In genomic region chr1:9174762-9175161, GRCh38 we compare ENCODE assay signal across 27 cellular contexts. TPM values are rescaled to one million over a fixed set of nuclear protein-coding genes. Genes with fewer than 3 reads are reported as not detected.
A peak's percentile ranks its signal among the peaks of the same experiment; 100 is the strongest.
DNase-seq lines count a peak whose midpoint lies in the region; ATAC-seq, FAIRE-seq and TF ChIP-seq lines count a peak whose summit lies in the region.
"Had no signal": no experiment of that assay in that cellular context is flagged by ENCODE, and none has a peak within 500 bp of the region (broad histone marks: within the 10 kb centered on the region; RNA-seq: fewer than 3 reads in every experiment).

No MANE protein-coding gene starts in this region.

- no peak overlapping the region for H4K91ac ChIP-seq in mesenchymal stem cell (ENCODE audit: low read length)

- H2AK5ac ChIP-seq in mesenchymal stem cell (ENCODE audit: low read length, severe bottlenecking), result no peak overlapping the region

- H3K23ac ChIP-seq in mesenchymal stem cell (ENCODE audit: low read length in 2 of 2), result no peak overlapping the region

- H3K36me3 ChIP-seq in HepG2 (replicated peaks in 1 of 2; ENCODE audit: control insufficient read depth in 1 of 2, insufficient read depth in 2 of 2, low read length in 2 of 2), result peaks cover 22 to 41% of the 10 kb centered on the region in 2 experiments
- H3K36me3 ChIP-seq in right lobe of liver, result no peaks in the 10 kb centered on the region
- no peaks in the 10 kb centered on the region for H3K36me3 ChIP-seq in K562 (ENCODE audit: control insufficient read depth, insufficient read depth, low read length)
- H3K36me3 ChIP-seq in mesenchymal stem cell (ENCODE audit: control insufficient read depth in 1 of 2, insufficient read depth in 2 of 2, low read depth in 1 of 2, low read length in 2 of 2), result peaks cover 38 to 79% of the 10 kb centered on the region in 2 experiments

- CTCF ChIA-PET in HepG2 (lab: Yijun Ruan, JAX; ENCODE audit: low intra/inter-chr PET ratio, low total read pairs) (no interaction called here), K562 (lab: Yijun Ruan, JAX; ENCODE audit: low intra/inter-chr PET ratio) (no interaction called here)

- no peak for TF ChIP-seq CTCF in HepG2 (CRISPR knock-in tag; IDR thresholded peaks at IDR 0.05)
- TF ChIP-seq CTCF in right lobe of liver (IDR thresholded peaks at IDR 0.05), result no peak
- TF ChIP-seq CTCF in K562 (IDR thresholded peaks at IDR 0.05 in 2 of 3, conservative IDR thresholded peaks at IDR 0.05 in 1 of 3; ENCODE audit: insufficient read depth in 2 of 3, low read depth in 1 of 3, low read length in 3 of 3), result no peak
- TF ChIP-seq CTCF in type B pancreatic cell (conservative IDR thresholded peaks at IDR 0.05), result no peak
- TF ChIP-seq CTCF in GM13977 (IDR thresholded peaks at IDR 0.05; ENCODE audit: extremely low read depth, insufficient read depth, missing control alignments), result no peak

- no peak overlapping the region for H3K4me3 ChIP-seq in HepG2 (replicated peaks in 1 of 3; ENCODE audit: insufficient read depth in 1 of 3, low read depth in 2 of 3, low read length in 3 of 3)
- H3K4me3 ChIP-seq in right lobe of liver, result no peak overlapping the region
- no peak overlapping the region for H3K4me3 ChIP-seq in K562
- H3K4me3 ChIP-seq in mesenchymal stem cell (ENCODE audit: insufficient read depth in 1 of 2, low read depth in 1 of 2, low read length in 2 of 2), result no peak overlapping the region
- H3K4me3 ChIP-seq: A549; BLaER1 treated with 17β-estradiol and CSF1 and Interleukin-3, amounts not matched to agents 10 nM and 100 nM had no signal

- H2BK12ac ChIP-seq in mesenchymal stem cell (ENCODE audit: low read length in 2 of 2), result no peak overlapping the region

- H2BK15ac ChIP-seq in mesenchymal stem cell (ENCODE audit: low read depth, poor library complexity, severe bottlenecking), result no peak overlapping the region

- H3K4ac ChIP-seq in mesenchymal stem cell (ENCODE audit: low read depth in 1 of 2, low read length in 2 of 2), result no peak overlapping the region

- FAIRE-seq in HepG2 (lab: Jason Lieb, UNC), result no peak
- no peak for FAIRE-seq in K562 (lab: Jason Lieb, UNC)
- FAIRE-seq: A549, GM12891, GM18507 had no signal

- H3K9me3 ChIP-seq in HepG2 (ENCODE audit: low read length) (no peaks in the 10 kb centered on the region), right lobe of liver (no peaks in the 10 kb centered on the region), K562 (replicated peaks; ENCODE audit: control insufficient read depth, insufficient read depth, low read depth, low read length) (no peaks in the 10 kb centered on the region), mesenchymal stem cell (ENCODE audit: control insufficient read depth, low read length) (no peaks in the 10 kb centered on the region)
- H3K9me3 ChIP-seq: A549; BLaER1 treated with 17β-estradiol and CSF1 and Interleukin-3, amounts not matched to agents 10 nM and 100 nM had no signal

- TF ChIP-seq POLR2A in HepG2 (IDR thresholded peaks at IDR 0.05; ENCODE audit: insufficient read depth in 1 of 2, low read depth in 2 of 2, low read length in 2 of 2) (no peak), right lobe of liver (IDR thresholded peaks at IDR 0.05) (no peak), K562 (conservative IDR thresholded peaks at IDR 0.05) (no peak)

- in situ Hi-C loops in HepG2 (cut with HindIII; ENCODE audit: extremely low pct_ligation_motif_present, low pct_unique_long_range_greater_than_20kb) (no loop called here), K562 (cut with MboI) (no loop called here), GM13977 (cut with MboI; ENCODE audit: low pct_unique_long_range_greater_than_20kb, low sequenced_read_pairs, unreplicated experiment) (no loop called here)

- 90% methylated on average over 10 of the region's 10 CpGs for WGBS in HepG2 (ENCODE audit: low lambda C conversion rate)
- WGBS in right lobe of liver (ENCODE audit: insufficient coverage, low coverage, low lambda C conversion rate, missing lambda C conversion rate), result 89% methylated on average over 6 of the region's 10 CpGs
- WGBS in K562 (ENCODE audit: insufficient coverage, low coverage, missing lambda C conversion rate), result 9% methylated on average over 10 of the region's 10 CpGs
- whole genome bisulfite sequencing in mesenchymal stem cell, result 94% methylated on average over 10 of the region's 10 CpGs

- no peak overlapping the region for H2BK120ac ChIP-seq in mesenchymal stem cell (ENCODE audit: low read depth, low read length)

- H4K20me1 ChIP-seq in HepG2 (ENCODE audit: insufficient read depth, low read length), result peaks cover 90% of the 10 kb centered on the region
- peaks cover 4% of the 10 kb centered on the region; the same call in 1 of the 2 replicates for H4K20me1 ChIP-seq in K562 (replicated peaks; ENCODE audit: control insufficient read depth, insufficient read depth, low read length)

- H3K27ac Mint-ChIP-seq in type B pancreatic cell, result peak overlapping the region; percentile 63
- H3K27ac Mint-ChIP-seq: B cell; CD4-positive, CD25-positive, alpha-beta regulatory T cell had no signal

- TF ChIP-seq RAD21 in HepG2 (CRISPR knock-in tag; IDR thresholded peaks at IDR 0.05) (no peak), K562 (CRISPR knock-in tag; conservative IDR thresholded peaks at IDR 0.05 in 1 of 2, IDR thresholded peaks at IDR 0.05 in 1 of 2) (no peak)

- peaks cover 31% of the 10 kb centered on the region for H3K36me3 Mint-ChIP-seq in type B pancreatic cell
- H3K36me3 Mint-ChIP-seq: CD14-positive monocyte; CD4-positive, alpha-beta memory T cell; CD4-positive, CD25-positive, alpha-beta regulatory T cell; CD8-positive, alpha-beta memory T cell had no signal

- H2AFZ ChIP-seq in HepG2 (ENCODE audit: low read length), result no peak overlapping the region
- no peak overlapping the region for H2AFZ ChIP-seq in K562 (ENCODE audit: low read depth, low read length)
- H2AFZ ChIP-seq in mesenchymal stem cell (ENCODE audit: low read depth, low read length), result no peak overlapping the region

- H4K8ac ChIP-seq in mesenchymal stem cell (ENCODE audit: low read length), result no peak overlapping the region

- H3K9me1 ChIP-seq in K562 (ENCODE audit: control insufficient read depth, insufficient read depth, low read length), result no peaks in the 10 kb centered on the region

- ATAC-seq in HepG2, result no peak
- no peak for ATAC-seq in right lobe of liver
- no peak for ATAC-seq in K562
- ATAC-seq in HG02678 (IDR thresholded peaks at IDR 0.05; ENCODE audit: unreplicated experiment), result no peak
- ATAC-seq: A549 had no signal

- H3K27ac ChIP-seq in HepG2 (ENCODE audit: extremely low read length, insufficient read depth, low read length) (no peak overlapping the region), right lobe of liver (no peak overlapping the region), K562 (ENCODE audit: extremely low read depth, low read depth, low read length) (no peak overlapping the region), mesenchymal stem cell (ENCODE audit: low read length, poor library complexity, severe bottlenecking) (no peak overlapping the region)
- H3K27ac ChIP-seq: 22Rv1 had no signal

- DNase-seq in HepG2 (ENCODE audit: low spot score), result no peak
- DNase-seq in right lobe of liver, result no peak
- no peak for DNase-seq in K562 (ENCODE audit: extremely low read depth in 1 of 4, low spot score in 3 of 4)
- DNase-seq in mesenchymal stem cell, result no peak
- no peak for DNase-seq in type B pancreatic cell (ENCODE audit: extremely low spot score, unreplicated experiment)
- no peak for DNase-seq in activated CD4-positive, CD25-positive, alpha-beta regulatory T cell (lab: John Stamatoyannopoulos, UW)
- no peak for DNase-seq in GM13977 (ENCODE audit: low spot score)
- DNase-seq: AML-193; CD4-positive, alpha-beta memory T cell; CD4-positive, CD25-positive, alpha-beta regulatory T cell; CD8-positive, alpha-beta memory T cell; COR-L47; DMS 273 treated with DMSO at 0.1 percent for 48 hours; DMS153; DMS53; DMS79; DND-41; EL; GDM1 had no signal

- H3K14ac ChIP-seq in mesenchymal stem cell (ENCODE audit: low read length in 2 of 2), result no peak overlapping the region

- intact Hi-C loops in HepG2 (cut with micrococcal nuclease; ENCODE audit: unreplicated experiment), result no loop called here
- intact Hi-C loops in right lobe of liver (cut with DNase I), result no loop called here
- intact Hi-C loops in K562 (cut with micrococcal nuclease), result no loop called here

- peaks cover 31% of the 10 kb centered on the region for H3K4me1 Mint-ChIP-seq in type B pancreatic cell (ENCODE audit: unreplicated experiment)
- H3K4me1 Mint-ChIP-seq: CD4-positive, alpha-beta memory T cell; CD4-positive, CD25-positive, alpha-beta regulatory T cell; CD8-positive, alpha-beta memory T cell had no signal

- H3K4me2 ChIP-seq in HepG2 (ENCODE audit: low read depth, low read length) (no peak overlapping the region), K562 (ENCODE audit: insufficient read depth, low read length) (no peak overlapping the region), mesenchymal stem cell (ENCODE audit: low read length, poor library complexity, severe bottlenecking) (no peak overlapping the region)
- H3K4me2 ChIP-seq: A549 had no signal

- H3K4me3 Mint-ChIP-seq in type B pancreatic cell, result peak overlapping the region; percentile 21
- H3K4me3 Mint-ChIP-seq: B cell; CD4-positive, alpha-beta memory T cell; CD4-positive, CD25-positive, alpha-beta regulatory T cell; CD8-positive, alpha-beta memory T cell had no signal

- H3K18ac ChIP-seq in mesenchymal stem cell (ENCODE audit: low read depth in 1 of 2, low read length in 2 of 2), result no peak overlapping the region

- no peak overlapping the region for H2BK5ac ChIP-seq in mesenchymal stem cell (ENCODE audit: low read depth, low read length, poor library complexity, severe bottlenecking)

- no peaks in the 10 kb centered on the region for H3K9me3 Mint-ChIP-seq in type B pancreatic cell
- H3K9me3 Mint-ChIP-seq: CD14-positive monocyte; CD4-positive, alpha-beta memory T cell; CD8-positive, alpha-beta memory T cell had no signal

- H3K4me1 ChIP-seq in HepG2 (ENCODE audit: insufficient read depth, low read length) (peaks cover 81% of the 10 kb centered on the region), right lobe of liver (no peaks in the 10 kb centered on the region), K562 (replicated peaks in 1 of 2; ENCODE audit: control insufficient read depth in 2 of 2, insufficient read depth in 2 of 2, low read length in 2 of 2) (no peaks in the 10 kb centered on the region), mesenchymal stem cell (ENCODE audit: control insufficient read depth, insufficient read depth, low read depth, low read length) (peaks cover 19% of the 10 kb centered on the region)

- H3K9ac ChIP-seq in HepG2 (ENCODE audit: insufficient read depth, low read depth, low read length) (no peak overlapping the region), K562 (ENCODE audit: insufficient read depth in 1 of 2, low read depth in 2 of 2, low read length in 2 of 2) (no peak overlapping the region), mesenchymal stem cell (ENCODE audit: low read length) (peak overlapping the region; percentile 19)

- BruUV-seq in HepG2 (replicated peaks; lab: Mats Ljungman, UMichigan) (no TSS peak), K562 (replicated peaks; lab: Mats Ljungman, UMichigan) (no TSS peak)

- peaks cover 2% of the 10 kb centered on the region for H3K79me1 ChIP-seq in mesenchymal stem cell (replicated peaks; ENCODE audit: low read length, poor library complexity, severe bottlenecking)

- POLR2A ChIA-PET in HepG2 (lab: Yijun Ruan, JAX) (no interaction called here), K562 (lab: Yijun Ruan, JAX) (interaction anchor here (0.6 kb wide), 2 partner anchors 50 to 168 kb away, joined by 4 to 5 read pairs; no protein-coding TSS in a partner anchor)

- H3K27me3 ChIP-seq in HepG2 (ENCODE audit: control insufficient read depth in 1 of 2, insufficient read depth in 2 of 2, low read length in 2 of 2), result no peaks in the 10 kb centered on the region
- H3K27me3 ChIP-seq in right lobe of liver, result no peaks in the 10 kb centered on the region
- H3K27me3 ChIP-seq in K562 (ENCODE audit: control insufficient read depth in 2 of 2, insufficient read depth in 2 of 2, low read length in 2 of 2), result peaks cover 29 to 54% of the 10 kb centered on the region in 2 experiments
- H3K27me3 ChIP-seq in mesenchymal stem cell (ENCODE audit: control insufficient read depth in 1 of 2, insufficient read depth in 1 of 2, low read length in 2 of 2), result no peaks in the 10 kb centered on the region
- H3K27me3 ChIP-seq: BLaER1 treated with 17β-estradiol and CSF1 and Interleukin-3, amounts not matched to agents 10 nM and 100 nM had no signal

- H3K79me2 ChIP-seq in HepG2 (ENCODE audit: insufficient read depth, low read length) (peaks cover 96% of the 10 kb centered on the region), K562 (ENCODE audit: control insufficient read depth, insufficient read depth, low read length) (no peaks in the 10 kb centered on the region)

- no peaks in the 10 kb centered on the region for H3K27me3 Mint-ChIP-seq in type B pancreatic cell

- no peak for TF ChIP-seq EP300 in HepG2 (IDR thresholded peaks at IDR 0.05; ENCODE audit: low read depth in 2 of 2, low read length in 2 of 2)
- no peak for TF ChIP-seq EP300 in HepG2 (CRISPR knock-in tag; IDR thresholded peaks at IDR 0.05; ENCODE audit: borderline replicate concordance)
- TF ChIP-seq EP300 in K562 (IDR thresholded peaks at IDR 0.05; ENCODE audit: low read length), result no peak

RNA-seq across cellular contexts. Expression of gene GPR157, which starts 45.9 kb away (rescaled TPM):
- total RNA-seq in HepG2 (2016; rRNA removed; fragmentation: Illumina TruSeq; extraction: Trizol) (8.4 and 10.1 TPM in 2 replicates), right lobe of liver (10 to 100 TPM in 1 of 6 experiments, 1 to 10 TPM in 5; 5.6 to 12.5 (median 7.0) TPM), K562 (2014; rRNA removed) (0.08 TPM in 1 of 2 replicates, not detected in the other), K562 (2014; rRNA removed; fragmentation: Illumina TruSeq; extraction: Trizol) (0.03 TPM in 1 of 2 replicates, not detected in the other), K562 (2015; rRNA removed; fragmentation: Illumina TruSeq; extraction: Trizol) (0.04 TPM in 2 replicates), K562 (2021) (0.18 and 0.87 TPM in 2 replicates), type B pancreatic cell (ENCODE audit: low replicate concordance) (7.7 and 26.6 TPM in 2 replicates)
- total RNA-seq in HepG2 (2016; cell fraction: cytosol; rRNA removed; fragmentation: Illumina TruSeq; extraction: Trizol; ENCODE audit: low read depth), result 4.0 and 7.1 TPM in 2 replicates
- 10.7 and 12.8 TPM in 2 replicates for total RNA-seq in HepG2 (2016; cell fraction: insoluble cytoplasmic fraction; rRNA removed; fragmentation: Illumina TruSeq; extraction: Trizol)
- total RNA-seq in HepG2 (2016; cell fraction: membrane; rRNA removed; fragmentation: Illumina TruSeq; extraction: Trizol), result 13.0 and 14.9 TPM in 2 replicates
- total RNA-seq in HepG2 (2016; cell fraction: nucleus; rRNA removed; fragmentation: Illumina TruSeq; extraction: Trizol), result 7.1 and 10.0 TPM in 2 replicates
- polyA plus RNA-seq in HepG2 (2011; rRNA removed) (19.2 and 23.3 TPM in 2 replicates), K562 (2011; rRNA removed) (0.04 TPM in 1 of 2 replicates, not detected in the other), K562 (2014; fragmentation: Illumina TruSeq; extraction: Trizol) (0.03 and 0.04 TPM in 2 replicates), K562 (2014; fragmentation: Nextera tagmentation; extraction: Ambion mirVana) (not detected), K562 (2014; rRNA removed) (0.01 and 0.05 TPM in 2 replicates)
- 14.2 and 15.0 TPM in 2 replicates for polyA plus RNA-seq in HepG2 (2011; cell fraction: cytosol; rRNA removed)
- polyA plus RNA-seq in HepG2 (2011; cell fraction: nucleus; rRNA removed), result 29.1 and 30.4 TPM in 2 replicates
- polyA plus RNA-seq in HepG2 (2012), result 25.2 and 25.3 TPM in 2 replicates
- 1.7 and 2.0 TPM in 2 replicates for polyA plus RNA-seq in HepG2 (2016; cell fraction: cytosol; fragmentation: Illumina TruSeq; extraction: Trizol; ENCODE audit: low read depth)
- polyA plus RNA-seq in HepG2 (2016; cell fraction: insoluble cytoplasmic fraction; fragmentation: Illumina TruSeq; extraction: Trizol; ENCODE audit: low read depth), result 4.3 and 5.8 TPM in 2 replicates
- polyA plus RNA-seq in HepG2 (2016; cell fraction: membrane; fragmentation: Illumina TruSeq; extraction: Trizol; ENCODE audit: low read depth), result 3.8 and 6.3 TPM in 2 replicates
- 8.1 and 9.9 TPM in 2 replicates for polyA plus RNA-seq in HepG2 (2016; cell fraction: nucleus; fragmentation: Illumina TruSeq; extraction: Trizol; ENCODE audit: insufficient read depth, low read depth)
- polyA minus RNA-seq in HepG2 (2011; rRNA and poly(A)+ RNA removed; ENCODE audit: low replicate concordance), result 23.1 and 157 TPM in 2 replicates
- polyA minus RNA-seq in HepG2 (2011; cell fraction: cytosol; rRNA and poly(A)+ RNA removed), result 37.5 and 50.2 TPM in 2 replicates
- polyA minus RNA-seq in HepG2 (2011; cell fraction: nucleus; rRNA and poly(A)+ RNA removed), result 18.6 and 22.3 TPM in 2 replicates
- total RNA-seq in K562 (2011; cell fraction: chromatin; rRNA removed; ENCODE audit: low replicate concordance), result 0.12 and 0.14 TPM in 2 replicates
- total RNA-seq in K562 (2011; cell fraction: nucleolus; rRNA removed), result 0.26 and 1.2 TPM in 2 replicates
- 0.22 and 0.61 TPM in 2 replicates for total RNA-seq in K562 (2011; cell fraction: nucleoplasm; rRNA removed)
- polyA plus RNA-seq in K562 (2011; cell fraction: cytosol; rRNA removed), result 0.01 and 0.06 TPM in 2 replicates
- polyA plus RNA-seq in K562 (2011; cell fraction: nucleus; rRNA removed), result 0.01 and 0.14 TPM in 2 replicates
- polyA plus RNA-seq in K562 (2012), result 0.19 and 1.0 TPM in 2 replicates
- 0.04 TPM in 1 of 2 replicates, not detected in the other for polyA minus RNA-seq in K562 (2011; rRNA and poly(A)+ RNA removed)
- polyA minus RNA-seq in K562 (2011; cell fraction: cytosol; rRNA and poly(A)+ RNA removed), result 0.46 TPM in 1 of 2 replicates, not detected in the other
- polyA minus RNA-seq in K562 (2011; cell fraction: nucleus; rRNA and poly(A)+ RNA removed), result 0.33 and 0.40 TPM in 2 replicates
- polyA plus RNA-seq in mesenchymal stem cell (2013, experiment 1 of 2), result 2.7 TPM
- polyA plus RNA-seq in mesenchymal stem cell (2013, experiment 2 of 2), result 2.9 TPM

RNA-seq across cellular contexts. Expression of gene H6PD, which starts 59.8 kb away (rescaled TPM):
- 6.3 and 9.3 TPM in 2 replicates for total RNA-seq in HepG2 (2016; rRNA removed; fragmentation: Illumina TruSeq; extraction: Trizol)
- total RNA-seq in HepG2 (2016; cell fraction: cytosol; rRNA removed; fragmentation: Illumina TruSeq; extraction: Trizol; ENCODE audit: low read depth), result 0.79 and 0.81 TPM in 2 replicates
- 5.4 and 9.4 TPM in 2 replicates for total RNA-seq in HepG2 (2016; cell fraction: insoluble cytoplasmic fraction; rRNA removed; fragmentation: Illumina TruSeq; extraction: Trizol)
- total RNA-seq in HepG2 (2016; cell fraction: membrane; rRNA removed; fragmentation: Illumina TruSeq; extraction: Trizol), result 2.5 TPM in 2 replicates
- 10.0 and 12.1 TPM in 2 replicates for total RNA-seq in HepG2 (2016; cell fraction: nucleus; rRNA removed; fragmentation: Illumina TruSeq; extraction: Trizol)
- polyA plus RNA-seq in HepG2 (2011; rRNA removed), result 14.1 and 21.5 TPM in 2 replicates
- 13.3 and 14.5 TPM in 2 replicates for polyA plus RNA-seq in HepG2 (2011; cell fraction: cytosol; rRNA removed)
- polyA plus RNA-seq in HepG2 (2011; cell fraction: nucleus; rRNA removed), result 26.3 and 26.5 TPM in 2 replicates
- 10.8 and 11.1 TPM in 2 replicates for polyA plus RNA-seq in HepG2 (2012)
- polyA plus RNA-seq in HepG2 (2016; cell fraction: cytosol; fragmentation: Illumina TruSeq; extraction: Trizol; ENCODE audit: low read depth), result 0.36 TPM in 2 replicates
- polyA plus RNA-seq in HepG2 (2016; cell fraction: insoluble cytoplasmic fraction; fragmentation: Illumina TruSeq; extraction: Trizol; ENCODE audit: low read depth), result 4.2 and 4.6 TPM in 2 replicates
- 0.93 and 0.94 TPM in 2 replicates for polyA plus RNA-seq in HepG2 (2016; cell fraction: membrane; fragmentation: Illumina TruSeq; extraction: Trizol; ENCODE audit: low read depth)
- 15.4 and 16.8 TPM in 2 replicates for polyA plus RNA-seq in HepG2 (2016; cell fraction: nucleus; fragmentation: Illumina TruSeq; extraction: Trizol; ENCODE audit: insufficient read depth, low read depth)
- 2.9 and 31.0 TPM in 2 replicates for polyA minus RNA-seq in HepG2 (2011; rRNA and poly(A)+ RNA removed; ENCODE audit: low replicate concordance)
- 14.3 and 18.7 TPM in 2 replicates for polyA minus RNA-seq in HepG2 (2011; cell fraction: cytosol; rRNA and poly(A)+ RNA removed)
- 7.9 and 11.3 TPM in 2 replicates for polyA minus RNA-seq in HepG2 (2011; cell fraction: nucleus; rRNA and poly(A)+ RNA removed)
- 100 to 1,000 TPM; 102 to 158 (median 120) TPM for total RNA-seq in right lobe of liver
- 1.6 and 4.4 TPM in 2 replicates for total RNA-seq in K562 (2011; cell fraction: chromatin; rRNA removed; ENCODE audit: low replicate concordance)
- total RNA-seq in K562 (2011; cell fraction: nucleolus; rRNA removed), result 3.2 and 3.8 TPM in 2 replicates
- 3.3 and 3.5 TPM in 2 replicates for total RNA-seq in K562 (2011; cell fraction: nucleoplasm; rRNA removed)
- total RNA-seq in K562 (2014; rRNA removed), result 1.0 and 1.5 TPM in 2 replicates
- 0.84 and 1.2 TPM in 2 replicates for total RNA-seq in K562 (2014; rRNA removed; fragmentation: Illumina TruSeq; extraction: Trizol)
- total RNA-seq in K562 (2015; rRNA removed; fragmentation: Illumina TruSeq; extraction: Trizol), result 1.5 and 1.7 TPM in 2 replicates
- 1.8 and 2.5 TPM in 2 replicates for total RNA-seq in K562 (2021)
- 0.82 and 1.9 TPM in 2 replicates for polyA plus RNA-seq in K562 (2011; rRNA removed)
- 1.4 and 1.8 TPM in 2 replicates for polyA plus RNA-seq in K562 (2011; cell fraction: cytosol; rRNA removed)
- 1.7 and 1.8 TPM in 2 replicates for polyA plus RNA-seq in K562 (2011; cell fraction: nucleus; rRNA removed)
- polyA plus RNA-seq in K562 (2012), result 1.5 and 6.3 TPM in 2 replicates
- polyA plus RNA-seq in K562 (2014; fragmentation: Illumina TruSeq; extraction: Trizol), result 0.95 and 1.1 TPM in 2 replicates
- under 1 TPM; 0.04 to 0.08 TPM for polyA plus RNA-seq in K562 (2014; fragmentation: Nextera tagmentation; extraction: Ambion mirVana)
- polyA plus RNA-seq in K562 (2014; rRNA removed), result 1.1 and 1.2 TPM in 2 replicates
- 0.95 and 1.0 TPM in 2 replicates for polyA minus RNA-seq in K562 (2011; rRNA and poly(A)+ RNA removed)
- polyA minus RNA-seq in K562 (2011; cell fraction: cytosol; rRNA and poly(A)+ RNA removed), result 1.7 and 2.8 TPM in 2 replicates
- 0.81 and 1.00 TPM in 2 replicates for polyA minus RNA-seq in K562 (2011; cell fraction: nucleus; rRNA and poly(A)+ RNA removed)
- 30.1 TPM for polyA plus RNA-seq in mesenchymal stem cell (2013, experiment 1 of 2)
- 29.4 TPM for polyA plus RNA-seq in mesenchymal stem cell (2013, experiment 2 of 2)
- total RNA-seq in type B pancreatic cell (ENCODE audit: low replicate concordance), result 18.7 and 26.1 TPM in 2 replicates

Comparison
In these comparisons a context has a peak if more than half of its experiments do, and no peak if none do; other contexts are left out.
1. Of the 241 proteins assayed by ChIP-seq in both HepG2 and K562: peak only in HepG2: none; only in K562: NFIC; in both: none; in neither: 240.